23 cellular contexts compared by ENCODE assay signal in the genomic region with DNA sequence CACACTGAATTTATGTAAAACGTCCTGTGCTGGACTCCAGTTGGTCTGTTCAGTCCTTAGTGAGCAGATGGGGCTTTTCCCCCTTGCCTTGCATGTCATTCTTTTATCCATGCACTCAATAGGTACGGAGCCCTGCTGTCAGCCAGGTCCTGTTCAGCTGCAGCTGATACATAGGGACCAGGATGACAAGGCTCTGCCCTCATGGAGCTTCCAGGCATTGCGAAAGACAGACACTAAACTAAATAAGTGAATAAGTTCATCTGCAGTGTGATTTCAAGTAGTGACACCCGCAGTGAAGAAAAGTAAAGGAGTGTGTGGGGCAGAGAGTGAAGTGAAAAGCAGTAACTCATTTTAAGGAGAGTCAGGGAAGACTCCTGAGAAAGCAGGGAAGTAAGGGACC.
"Had no signal": no experiment of that assay in that cellular context is flagged by ENCODE, and none has a peak within 500 bp of the region (broad histone marks: within the 10 kb centered on the region; RNA-seq: fewer than 3 reads in every experiment).

No MANE protein-coding gene starts in this region.

- H3K4me3 Mint-ChIP-seq: endodermal cell; naive thymus-derived CD8-positive, alpha-beta T cell; stimulated activated effector memory CD8-positive, alpha-beta T cell treated with anti-CD3 and anti-CD28 coated beads, Interleukin-12 subunit alpha, Interleukin-12 subunit beta, amount 100 ng/mL, for 72 hours had no signal

- H3K4me1 ChIP-seq: esophagus muscularis mucosa, foreskin keratinocyte, gastroesophageal sphincter, stomach had no signal

- H3K27me3 Mint-ChIP-seq: naive thymus-derived CD8-positive, alpha-beta T cell had no signal

- DNase-seq: central memory CD4-positive, alpha-beta T cell; effector CD8-positive, alpha-beta T cell; endodermal cell; foreskin keratinocyte; heart left ventricle; kidney; naive thymus-derived CD8-positive, alpha-beta T cell; posterior cingulate gyrus; stimulated activated CD4-positive, alpha-beta T cell treated with anti-CD3 and anti-CD28 coated beads, Interleukin-2, amount 100 ng/mL, for 24 hours; stimulated activated CD4-positive, alpha-beta T cell treated with anti-CD3 and anti-CD28 coated beads, Interleukin-4, amount 100 ng/mL, for 24 hours; stimulated activated naive CD4-positive, alpha-beta T cell treated with Interleukin-2 at 50 U/mL for 16 hours; stomach; thyroid gland; trophoblast cell had no signal

- H3K36me3 Mint-ChIP-seq: stimulated activated effector memory CD8-positive, alpha-beta T cell treated with anti-CD3 and anti-CD28 coated beads, Interleukin-12 subunit alpha, Interleukin-12 subunit beta, amount 100 ng/mL, for 72 hours had no signal

- H3K9me3 ChIP-seq: esophagus muscularis mucosa, gastroesophageal sphincter, stomach, thyroid gland had no signal

- H3K4me3 ChIP-seq: esophagus muscularis mucosa, gastroesophageal sphincter, heart left ventricle, hepatocyte, smooth muscle cell, stomach, thyroid gland had no signal

- ATAC-seq: foreskin keratinocyte; gastroesophageal sphincter; heart left ventricle; left lobe of liver; naive thymus-derived CD8-positive, alpha-beta T cell; sciatic nerve; stimulated activated effector memory CD8-positive, alpha-beta T cell treated with anti-CD3 and anti-CD28 coated beads, Interleukin-12 subunit alpha, Interleukin-12 subunit beta, amount 100 ng/mL, for 72 hours had no signal

- H3K36me3 ChIP-seq: esophagus muscularis mucosa, heart left ventricle, thyroid gland had no signal

- H3K79me2 ChIP-seq: hepatocyte had no signal

- H2AFZ ChIP-seq: hepatocyte had no signal

- H3K4me2 ChIP-seq: hepatocyte, smooth muscle cell had no signal

- H3K27me3 ChIP-seq: esophagus muscularis mucosa, foreskin keratinocyte, gastroesophageal sphincter, heart left ventricle, hepatocyte, stomach, thyroid gland had no signal

- H3K27ac ChIP-seq: esophagus muscularis mucosa, foreskin keratinocyte, gastroesophageal sphincter, hepatocyte, stomach, thyroid gland had no signal

- H3K27ac Mint-ChIP-seq: endodermal cell had no signal

- FAIRE-seq: colon, endothelial cell of umbilical vein, kidney had no signal

- H3K4me1 Mint-ChIP-seq: endodermal cell had no signal
